8 cellular contexts compared by ENCODE assay signal in genomic region chr5:43192558-43193170, GRCh38. TPM values are rescaled to one million over a fixed set of nuclear protein-coding genes. Genes with fewer than 3 reads are reported as not detected.
DNase-seq lines count a peak whose midpoint lies in the region; ATAC-seq and TF ChIP-seq lines count a peak whose summit lies in the region.

No MANE protein-coding gene starts in this region.

- no peaks in the 10 kb centered on the region for H3K27me3 ChIP-seq in BJ (ENCODE audit: control insufficient read depth, insufficient read depth, low read length)
- peaks cover 0 to 19% (median 0%) of the 10 kb centered on the region in 4 donors for H3K27me3 ChIP-seq in esophagus squamous epithelium
- no peaks in the 10 kb centered on the region for H3K27me3 ChIP-seq in thyroid gland

- POLR2A ChIA-PET in BJ (lab: Charles Lee) = no interaction called here
- POLR2A ChIA-PET in naive thymus-derived CD8-positive, alpha-beta T cell (lab: Charles Lee) = interaction anchor here (0.9 to 1.5 kb wide), 2 partner anchors 9 to 72 kb away, joined by 3 read pairs; partner anchors contain the start of gene ZNF131

- peaks cover 11 to 28% (median 21%) of the 10 kb centered on the region in 5 donors for H3K27me3 Mint-ChIP-seq in naive thymus-derived CD8-positive, alpha-beta T cell

- intact Hi-C loops in esophagus squamous epithelium (cut with DNase I) = no loop called here
- intact Hi-C loops in thyroid gland (cut with DNase I) = no loop called here

- ATAC-seq in GM19452 (IDR thresholded peaks at IDR 0.05; ENCODE audit: unreplicated experiment) (peak; percentile 19), HG03558 (IDR thresholded peaks at IDR 0.05; ENCODE audit: extremely low read depth, unreplicated experiment) (peak; percentile 2)
- ATAC-seq in naive thymus-derived CD8-positive, alpha-beta T cell = peak; percentile 47 to 50

- H3K4me3 Mint-ChIP-seq in naive thymus-derived CD8-positive, alpha-beta T cell = peak overlapping the region; percentile 80 to 95 (median 87)

- H3K27ac Mint-ChIP-seq in naive thymus-derived CD8-positive, alpha-beta T cell = peak overlapping the region in 9 of 10 donors; percentile 16 to 95 (median 77)

- peaks cover 8 to 33% (median 28%) of the 10 kb centered on the region in 4 donors for H3K4me1 Mint-ChIP-seq in naive thymus-derived CD8-positive, alpha-beta T cell

- no peaks in the 10 kb centered on the region for H3K36me3 ChIP-seq in BJ (ENCODE audit: control insufficient read depth, insufficient read depth, low read length)
- H3K36me3 ChIP-seq in esophagus squamous epithelium = no peaks in the 10 kb centered on the region
- no peaks in the 10 kb centered on the region for H3K36me3 ChIP-seq in thyroid gland

- no peak for TF ChIP-seq POLR2A in esophagus squamous epithelium (IDR thresholded peaks at IDR 0.05)
- TF ChIP-seq POLR2A in thyroid gland (IDR thresholded peaks at IDR 0.05) = no peak

- WGBS in esophagus squamous epithelium, 2 donors = 4% methylated on average over 20 of the region's 49 CpGs; no CpG with 5 or more reads in 1 of the 2 donors
- WGBS in thyroid gland, 2 donors = 0 to 2% methylated on average over 7 to 36 of the region's 49 CpGs

- H3K9me3 Mint-ChIP-seq in naive thymus-derived CD8-positive, alpha-beta T cell = no peaks in the 10 kb centered on the region

- H3K4me1 ChIP-seq in esophagus squamous epithelium (peaks cover 16 to 34% (median 17%) of the 10 kb centered on the region in 3 donors), thyroid gland (peaks cover 14 to 22% of the 10 kb centered on the region in 2 donors)

- CTCF ChIA-PET in BJ (lab: Yijun Ruan, JAX) = interaction anchor here (0.7 to 2.1 kb wide), 3 partner anchors 10 to 86 kb away, joined by 3 to 6 read pairs (median 3); no protein-coding TSS in a partner anchor

- H3K27ac ChIP-seq in esophagus squamous epithelium = peak overlapping the region in 2 of 4 donors; percentile 2 to 46
- no peak overlapping the region for H3K27ac ChIP-seq in thyroid gland

- H3K36me3 Mint-ChIP-seq in naive thymus-derived CD8-positive, alpha-beta T cell = peaks cover 0 to 6% (median 3%) of the 10 kb centered on the region in 3 donors

- H3K9me3 ChIP-seq in esophagus squamous epithelium (no peaks in the 10 kb centered on the region), thyroid gland (no peaks in the 10 kb centered on the region)

- DNase-seq in BJ (ENCODE audit: low read depth) (no peak), activated T-cell treated with anti-CD3 and anti-CD28 coated beads for 24 hours (ENCODE audit: low read depth) (peak; percentile 0), esophagus squamous epithelium (lab: John Stamatoyannopoulos, UW) (no peak), thyroid gland (peak; percentile 52 to 63), RKO (ENCODE audit: low spot score) (no peak)
- peak in 5 of 10 donors; percentile 3 to 62 (median 19) for DNase-seq in naive thymus-derived CD8-positive, alpha-beta T cell

- peak overlapping the region; percentile 43 for H3K4me3 ChIP-seq in BJ (ENCODE audit: low read depth, low read length)
- peak overlapping the region; percentile 41 to 77 (median 52) for H3K4me3 ChIP-seq in esophagus squamous epithelium
- peak overlapping the region; percentile 20 to 34 (median 28) for H3K4me3 ChIP-seq in thyroid gland (replicated peaks in 1 of 3)

- TF ChIP-seq CTCF in BJ (IDR thresholded peaks at IDR 0.05; ENCODE audit: insufficient read depth, low read depth, low read length) = no peak
- TF ChIP-seq CTCF in esophagus squamous epithelium (IDR thresholded peaks at IDR 0.05) = no peak
- TF ChIP-seq CTCF in thyroid gland (IDR thresholded peaks at IDR 0.05) = no peak

RNA-seq across cellular contexts. Expression of gene NIM1K, which starts 0.6 kb away (rescaled TPM):
- 1.1 and 1.3 TPM in 2 replicates for polyA plus RNA-seq in BJ (2011; rRNA removed)
- 0.67 and 0.81 TPM in 2 replicates for polyA minus RNA-seq in BJ (2011; rRNA and poly(A)+ RNA removed)
- total RNA-seq in esophagus squamous epithelium = under 1 TPM in 2 of 4 donors, not detected in 2; 0.38 TPM
- under 1 TPM; 0.26 to 0.74 TPM for total RNA-seq in naive thymus-derived CD8-positive, alpha-beta T cell
- not detected for polyA plus RNA-seq in naive thymus-derived CD8-positive, alpha-beta T cell
- total RNA-seq in thyroid gland = 1 to 10 TPM in 1 of 4 donors, under 1 TPM in 3; 0.40 to 2.1 (median 0.58) TPM

Comparison
In these comparisons a context has a peak if more than half of its experiments do, and no peak if none do; other contexts are left out.
1. DNase-seq: peak in activated T-cell treated with anti-CD3 and anti-CD28 coated beads for 24 hours (single experiment) and thyroid gland (2 of 2); none in BJ (single experiment), esophagus squamous epithelium (single experiment) and RKO (single experiment).
2. Peak in every context shown above with its lines, with median percentiles within 50 percentile points of each other: H3K4me3 ChIP-seq and ATAC-seq.